24 cellular contexts compared by ENCODE assay signal in the genomic region with DNA sequence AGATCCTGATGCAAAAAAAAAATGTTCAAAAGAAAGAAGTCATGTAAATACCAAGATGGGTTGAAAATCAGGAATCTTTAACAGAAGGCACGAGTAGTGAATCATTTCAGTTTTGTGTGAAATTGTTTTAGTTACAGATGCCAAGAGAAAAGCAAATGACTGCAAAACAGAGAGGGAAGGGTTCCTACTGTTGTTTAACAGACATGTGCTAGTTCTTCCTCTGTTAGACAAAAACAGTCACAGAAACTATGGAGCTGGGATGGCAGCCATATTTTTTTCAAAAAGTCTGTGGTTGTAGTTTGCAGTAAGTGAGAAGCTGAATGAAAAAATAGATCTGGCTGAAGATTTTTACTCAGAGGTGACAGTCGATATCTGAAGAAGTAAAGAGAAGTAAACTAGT.
A peak's percentile ranks its signal among the peaks of the same experiment; 100 is the strongest.
DNase-seq lines count a peak whose midpoint lies in the region; ATAC-seq lines count a peak whose summit lies in the region.
"Had no signal": no experiment of that assay in that cellular context is flagged by ENCODE, and none has a peak within 500 bp of the region (broad histone marks: within the 10 kb centered on the region; RNA-seq: fewer than 3 reads in every experiment).

No MANE protein-coding gene starts in this region.

- WGBS in neuronal stem cell (ENCODE audit: extremely low coverage in 2 of 2, insufficient read length in 2 of 2, insufficient replicate concordance in 1 of 2), 2 donors: no CpG with 5 or more reads among the region's 2 CpGs
- WGBS in aorta, 2 donors: 55% methylated on average over 2 of the region's 2 CpGs

- no peak for ATAC-seq in HG02759 (IDR thresholded peaks at IDR 0.05; ENCODE audit: unreplicated experiment)
- no peak for ATAC-seq in aorta (ENCODE audit: low FRiP score)
- no peak for ATAC-seq in HG03432 (IDR thresholded peaks at IDR 0.05; ENCODE audit: unreplicated experiment)
- ATAC-seq: pancreas; Right ventricle myocardium inferior; stimulated activated naive CD8-positive, alpha-beta T cell treated with anti-CD3 and anti-CD28 coated beads, Interleukin-15, amount 100 ng/mL, for 72 hours; T-cell had no signal

- H3K36me3 ChIP-seq in neuronal stem cell (replicated peaks in 1 of 2; ENCODE audit: control insufficient read depth in 2 of 2, insufficient read depth in 2 of 2, low read length in 2 of 2): no peaks in the 10 kb centered on the region
- no peaks in the 10 kb centered on the region for H3K36me3 ChIP-seq in aorta (ENCODE audit: control insufficient read depth in 1 of 2, insufficient read depth in 2 of 2, low read length in 1 of 2)
- H3K36me3 ChIP-seq: BLaER1 treated with 17β-estradiol and CSF1 and Interleukin-3, amounts not matched to agents 10 nM and 100 nM; pancreas; sigmoid colon; upper lobe of left lung had no signal

- peak; percentile 8 for DNase-seq in EL
- DNase-seq in M059J (ENCODE audit: low read depth): peak; percentile 45
- DNase-seq in fibroblast of gingiva (ENCODE audit: low read depth): peak; percentile 57
- DNase-seq in neuronal stem cell (ENCODE audit: low spot score): no peak
- DNase-seq in aorta: no peak
- DNase-seq in MV-4-11 (lab: John Stamatoyannopoulos, UW): no peak
- DNase-seq: activated CD4-positive, alpha-beta T cell treated with anti-CD3 and anti-CD28 coated beads, Interleukin-2, amount 10 ng/mL, durations not matched to agents 24 days and 14 days; activated effector memory CD4-positive, alpha-beta T cell treated with anti-CD3 and anti-CD28 coated beads, Interleukin-2, amount 50 U/mL, for 16 hours; cerebellar nuclear complex; effector memory CD4-positive, alpha-beta T cell; GDM1; NCI-H1048; NCI-H2081 treated with DMSO at 0.1 percent for 48 hours; NCI-H524 treated with DMSO at 0.1 percent for 48 hours; pancreas; sigmoid colon; stimulated activated naive CD8-positive, alpha-beta T cell treated with anti-CD3 and anti-CD28 coated beads, Interleukin-15, amount 100 ng/mL, for 72 hours; T-cell; upper lobe of left lung had no signal

- peak overlapping the region; percentile 79 for H2AFZ ChIP-seq in neuronal stem cell (ENCODE audit: low read length)
- H2AFZ ChIP-seq: hepatocyte had no signal

- H3K4me3 ChIP-seq in neuronal stem cell (ENCODE audit: low read length in 2 of 2): no peak overlapping the region
- no peak overlapping the region for H3K4me3 ChIP-seq in aorta (ENCODE audit: low read length in 2 of 2)
- H3K4me3 ChIP-seq: BLaER1 treated with 17β-estradiol and CSF1 and Interleukin-3, amounts not matched to agents 10 nM and 100 nM; hepatocyte; pancreas; sigmoid colon; upper lobe of left lung had no signal

- H3K27me3 ChIP-seq in neuronal stem cell (ENCODE audit: control insufficient read depth in 3 of 3, insufficient read depth in 3 of 3, low read depth in 1 of 3, low read length in 3 of 3): no peaks in the 10 kb centered on the region
- no peaks in the 10 kb centered on the region for H3K27me3 ChIP-seq in aorta (ENCODE audit: control insufficient read depth in 1 of 2, insufficient read depth in 2 of 2, low read length in 1 of 2)
- H3K27me3 ChIP-seq: BLaER1 treated with 17β-estradiol and CSF1 and Interleukin-3, amounts not matched to agents 10 nM and 100 nM; hepatocyte; pancreas; sigmoid colon; upper lobe of left lung had no signal

- H2BK5ac ChIP-seq in neuronal stem cell (ENCODE audit: low read length): no peak overlapping the region

- H3K23ac ChIP-seq in neuronal stem cell (ENCODE audit: low read depth, low read length, poor library complexity): no peak overlapping the region

- H2BK15ac ChIP-seq in neuronal stem cell (ENCODE audit: low read length): no peak overlapping the region

- H2BK12ac ChIP-seq in neuronal stem cell (ENCODE audit: low read length): no peak overlapping the region

- intact Hi-C loops in aorta (cut with DNase I): no loop called here

- H4K91ac ChIP-seq in neuronal stem cell (ENCODE audit: low read depth, low read length, poor library complexity): no peak overlapping the region

- H3K27ac ChIP-seq in neuronal stem cell (replicated peaks; ENCODE audit: low read length): no peak overlapping the region
- no peak overlapping the region for H3K27ac ChIP-seq in aorta (ENCODE audit: low read depth in 1 of 2, low read length in 2 of 2)
- H3K27ac ChIP-seq: BLaER1 treated with 17β-estradiol and CSF1 and Interleukin-3, amounts not matched to agents 10 nM and 100 nM; hepatocyte; pancreas; sigmoid colon; upper lobe of left lung had no signal

- no peak overlapping the region for H3K9ac ChIP-seq in neuronal stem cell (ENCODE audit: low read depth, low read length, poor library complexity)
- H3K9ac ChIP-seq: BLaER1 treated with 17β-estradiol and CSF1 and Interleukin-3, amounts not matched to agents 10 nM and 100 nM had no signal

- H3K79me1 ChIP-seq in neuronal stem cell (ENCODE audit: low read depth, low read length): no peaks in the 10 kb centered on the region

- no peak overlapping the region for H2AK5ac ChIP-seq in neuronal stem cell (ENCODE audit: low read depth, low read length)

- H3K9me3 ChIP-seq in neuronal stem cell (replicated peaks in 1 of 2; ENCODE audit: control insufficient read depth in 2 of 2, insufficient read depth in 1 of 2, low read depth in 1 of 2, low read length in 2 of 2) (no peaks in the 10 kb centered on the region), aorta (ENCODE audit: control insufficient read depth, low read length) (no peaks in the 10 kb centered on the region)
- H3K9me3 ChIP-seq: BLaER1 treated with 17β-estradiol and CSF1 and Interleukin-3, amounts not matched to agents 10 nM and 100 nM; pancreas; sigmoid colon; upper lobe of left lung had no signal

- H3K4me2 ChIP-seq in neuronal stem cell (ENCODE audit: insufficient read depth, low read length, poor library complexity, severe bottlenecking): no peak overlapping the region
- H3K4me2 ChIP-seq: BLaER1 treated with 17β-estradiol and CSF1 and Interleukin-3, amounts not matched to agents 10 nM and 100 nM; hepatocyte had no signal

- H3K4ac ChIP-seq in neuronal stem cell (ENCODE audit: low read length): no peak overlapping the region

- H4K8ac ChIP-seq in neuronal stem cell (ENCODE audit: low read depth, low read length): no peak overlapping the region

- no peak overlapping the region for H2BK120ac ChIP-seq in neuronal stem cell (ENCODE audit: low read depth, low read length)

- H3K14ac ChIP-seq in neuronal stem cell (ENCODE audit: low read length): no peak overlapping the region

- no peak overlapping the region for H3K18ac ChIP-seq in neuronal stem cell (ENCODE audit: low read length)

- no peaks in the 10 kb centered on the region for H3K4me1 ChIP-seq in neuronal stem cell (ENCODE audit: control insufficient read depth in 2 of 2, insufficient read depth in 1 of 2, low read depth in 1 of 2, low read length in 2 of 2)
- H3K4me1 ChIP-seq in aorta (ENCODE audit: control insufficient read depth in 1 of 2, insufficient read depth in 2 of 2, low read length in 2 of 2): no peaks in the 10 kb centered on the region
- H3K4me1 ChIP-seq: BLaER1 treated with 17β-estradiol and CSF1 and Interleukin-3, amounts not matched to agents 10 nM and 100 nM; pancreas; upper lobe of left lung had no signal

Comparison
In these comparisons a context has a peak if more than half of its experiments do, and no peak if none do; other contexts are left out.
1. DNase-seq: peak in EL (single experiment), M059J (single experiment) and fibroblast of gingiva (single experiment); none in neuronal stem cell (single experiment), aorta (0 of 2) and MV-4-11 (single experiment).